Comparison of ENCODE assay signal across 13 cellular contexts in the genomic region with DNA sequence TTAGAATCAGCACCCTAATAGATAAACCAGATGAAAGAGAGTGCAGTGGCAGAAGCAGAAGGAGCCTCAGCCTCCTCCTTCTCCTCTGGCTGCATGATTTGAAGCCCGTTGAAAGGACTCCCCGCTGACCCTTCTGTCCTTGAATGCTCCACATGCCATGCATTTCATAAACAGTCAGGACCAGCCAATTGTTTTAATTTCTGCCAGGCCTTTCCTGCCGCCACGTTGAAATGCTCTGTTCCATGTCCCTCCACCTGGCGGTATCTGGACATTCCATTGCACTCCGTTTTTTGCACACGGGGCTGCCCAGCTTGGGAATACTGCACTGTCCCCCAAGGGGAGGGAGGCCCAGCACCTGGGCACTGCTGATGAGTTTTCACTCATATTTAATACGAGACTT. TPM values are rescaled to one million over a fixed set of nuclear protein-coding genes. Genes with fewer than 3 reads are reported as not detected.
A peak's percentile ranks its signal among the peaks of the same experiment; 100 is the strongest.
DNase-seq lines count a peak whose midpoint lies in the region; ATAC-seq and TF ChIP-seq lines count a peak whose summit lies in the region.
"Had no signal": no experiment of that assay in that cellular context is flagged by ENCODE, and none has a peak within 500 bp of the region (broad histone marks: within the 10 kb centered on the region; RNA-seq: fewer than 3 reads in every experiment).

No MANE protein-coding gene starts in this region.

- H3K27ac ChIP-seq in IMR-90 (ENCODE audit: insufficient read depth, low read length) (no peak overlapping the region), neural progenitor cell (no peak overlapping the region)

- H3K4me2 ChIP-seq in IMR-90 (ENCODE audit: low read depth, low read length) (no peak overlapping the region), neural progenitor cell (no peak overlapping the region)

- no peak overlapping the region for H2BK15ac ChIP-seq in IMR-90 (ENCODE audit: low read depth, low read length)

- in situ Hi-C loops in IMR-90 (cut with MboI; ENCODE audit: low sequenced_read_pairs) = no loop called here

- intact Hi-C loops in IMR-90 (cut with micrococcal nuclease) = loop anchor here (5.0 kb wide), 1 partner anchor 43 kb away; no protein-coding TSS in a partner anchor

- no peaks in the 10 kb centered on the region for H3K9me3 Mint-ChIP-seq in neural progenitor cell

- no peak overlapping the region for H4K8ac ChIP-seq in IMR-90 (ENCODE audit: low read depth in 2 of 2, low read length in 2 of 2)

- H3K4me3 ChIP-seq in IMR-90 (ENCODE audit: insufficient read depth, low read depth, low read length) = no peak overlapping the region
- H3K4me3 ChIP-seq in fibroblast of pulmonary artery (replicated peaks; ENCODE audit: low read depth, low read length) = no peak overlapping the region
- H3K4me3 ChIP-seq in neural progenitor cell = no peak overlapping the region
- H3K4me3 ChIP-seq: HAP-1, K562 had no signal

- H3K27me3 ChIP-seq in IMR-90 (ENCODE audit: control insufficient read depth, insufficient read depth, low read length) (peaks cover 23% of the 10 kb centered on the region), neural progenitor cell (peaks cover 3% of the 10 kb centered on the region)

- peaks cover 14% of the 10 kb centered on the region for H3K4me1 Mint-ChIP-seq in neural progenitor cell
- H3K4me1 Mint-ChIP-seq: B cell had no signal

- H3K36me3 ChIP-seq in IMR-90 (ENCODE audit: control insufficient read depth, insufficient read depth, low read length) = no peaks in the 10 kb centered on the region
- H3K36me3 ChIP-seq in neural progenitor cell = no peaks in the 10 kb centered on the region
- H3K36me3 ChIP-seq: HAP-1 had no signal

- 70% methylated on average over 5 of the region's 8 CpGs; no CpG with 5 or more reads in 1 of the 2 experiments for WGBS in IMR-90 (ENCODE audit: extremely low coverage in 2 of 2, insufficient read length in 1 of 2), 2 experiments

- peak overlapping the region; percentile 10; the same call in 1 of the 2 replicates for H3K18ac ChIP-seq in IMR-90 (ENCODE audit: low read depth, low read length)

- H3K27me3 Mint-ChIP-seq in neural progenitor cell (ENCODE audit: insufficient read depth, low read depth) = peaks cover 14% of the 10 kb centered on the region
- H3K27me3 Mint-ChIP-seq: B cell had no signal

- no peak overlapping the region for H2BK20ac ChIP-seq in IMR-90 (ENCODE audit: low read depth, low read length)

- H3K9me3 ChIP-seq in IMR-90 (ENCODE audit: control insufficient read depth, insufficient read depth, low read length) (no peaks in the 10 kb centered on the region), neural progenitor cell (ENCODE audit: low read depth) (no peaks in the 10 kb centered on the region)
- H3K9me3 ChIP-seq: HAP-1 had no signal

- no peak overlapping the region for H2AK9ac ChIP-seq in IMR-90 (replicated peaks; ENCODE audit: low read depth, low read length, poor library complexity)

- H3K4ac ChIP-seq in IMR-90 (ENCODE audit: low read depth, low read length) = no peak overlapping the region

- no peaks in the 10 kb centered on the region for H3K36me3 Mint-ChIP-seq in neural progenitor cell

- no peak overlapping the region for H4K91ac ChIP-seq in IMR-90 (ENCODE audit: insufficient read depth, low read depth, low read length)

- H3K4me1 ChIP-seq in IMR-90 (ENCODE audit: control insufficient read depth, insufficient read depth, low read length) (peaks cover 15% of the 10 kb centered on the region), neural progenitor cell (peaks cover 4% of the 10 kb centered on the region)
- H3K4me1 ChIP-seq: HAP-1 had no signal

- no peak overlapping the region for H3K14ac ChIP-seq in IMR-90 (replicated peaks; ENCODE audit: low read depth, low read length)

- no peak overlapping the region; the same call in 1 of the 2 replicates for H4K5ac ChIP-seq in IMR-90 (ENCODE audit: low read depth, low read length)

- POLR2A ChIA-PET in IMR-90 (lab: Charles Lee; ENCODE audit: unreplicated experiment) = no interaction called here

- CTCF ChIA-PET in IMR-90 (lab: Yijun Ruan, JAX) = no interaction called here

- no peak overlapping the region for H3K27ac Mint-ChIP-seq in neural progenitor cell
- H3K27ac Mint-ChIP-seq: B cell had no signal

- no peak for TF ChIP-seq CTCF in IMR-90 (conservative IDR thresholded peaks at IDR 0.05; ENCODE audit: low read depth, low read length)
- no peak for TF ChIP-seq CTCF in fibroblast of pulmonary artery (IDR thresholded peaks at IDR 0.05; ENCODE audit: low read length, missing control alignments)
- no peak for TF ChIP-seq CTCF in neural progenitor cell (IDR thresholded peaks at IDR 0.05)

- H3K4me3 Mint-ChIP-seq in neural progenitor cell = no peak overlapping the region
- H3K4me3 Mint-ChIP-seq: B cell had no signal

- ATAC-seq in IMR-90 (ENCODE audit: low read depth) (no peak), HG02970 (IDR thresholded peaks at IDR 0.05; ENCODE audit: low FRiP score, unreplicated experiment) (no peak)
- ATAC-seq: Right ventricle myocardium inferior had no signal

- H3K9ac ChIP-seq in IMR-90 (ENCODE audit: low read depth, low read length) (no peak overlapping the region), neural progenitor cell (no peak overlapping the region)

- dilution Hi-C loops in IMR-90 (cut with HindIII; ENCODE audit: low sequenced_read_pairs, unreplicated experiment) = no loop called here

- TF ChIP-seq POLR2A in IMR-90 (IDR thresholded peaks at IDR 0.05; ENCODE audit: low read depth, low read length) = no peak

- H2AFZ ChIP-seq in IMR-90 (replicated peaks; ENCODE audit: low read length, poor library complexity) (no peak overlapping the region), neural progenitor cell (replicated peaks) (no peak overlapping the region)

- H2BK120ac ChIP-seq in IMR-90 (ENCODE audit: low read depth, low read length) = no peak overlapping the region; the same call in 1 of the 2 replicates

- H3K23ac ChIP-seq in IMR-90 (ENCODE audit: low read depth, low read length) = no peak overlapping the region

- no peaks in the 10 kb centered on the region for H3K9me1 ChIP-seq in IMR-90 (ENCODE audit: insufficient read depth, low read length)

- DNase-seq in ELF-1 (ENCODE audit: low read depth, low spot score) (peak; percentile 23), IMR-90 (no peak), fibroblast of pulmonary artery (ENCODE audit: low read depth) (peak; percentile 25), neural progenitor cell (ENCODE audit: low spot score) (peak; percentile 11), ureter (ENCODE audit: low spot score) (no peak)
- no peak for DNase-seq in effector CD8-positive, alpha-beta T cell (lab: John Stamatoyannopoulos, UW)
- DNase-seq: DND-41, NCI-H1694 treated with DMSO at 0.1 percent for 48 hours had no signal

- peaks cover under 1% of the 10 kb centered on the region for H3F3A ChIP-seq in neural progenitor cell (ENCODE audit: low read depth)

- H4K20me1 ChIP-seq in IMR-90 (ENCODE audit: insufficient read depth, low read length) (no peaks in the 10 kb centered on the region), neural progenitor cell (ENCODE audit: low read depth) (no peaks in the 10 kb centered on the region)

- no peak overlapping the region for H2AK5ac ChIP-seq in IMR-90 (ENCODE audit: low read depth, low read length)

- no peak for TF ChIP-seq RAD21 in IMR-90 (IDR thresholded peaks at IDR 0.05; ENCODE audit: low read length)

- no peak overlapping the region for H2BK5ac ChIP-seq in IMR-90 (ENCODE audit: low read depth, low read length, poor library complexity, severe bottlenecking)

- no peak overlapping the region for H3K56ac ChIP-seq in IMR-90 (ENCODE audit: extremely low read depth, insufficient read depth, low read length)

- BruUV-seq in IMR-90 (replicated peaks; lab: Mats Ljungman, UMichigan) = no TSS peak

- H3K79me2 ChIP-seq in neural progenitor cell (ENCODE audit: low read depth) = no peaks in the 10 kb centered on the region

- no peaks in the 10 kb centered on the region for H3K79me1 ChIP-seq in IMR-90 (ENCODE audit: low read depth in 1 of 2, low read length in 2 of 2)

TF ChIP-seq in IMR-90, 13 proteins besides CTCF, POLR2A, EP300 and RAD21 (continues in another document):
- no peak for TF ChIP-seq RCOR1 (IDR thresholded peaks at IDR 0.05; ENCODE audit: insufficient replicate concordance, low read length)
- TF ChIP-seq, protein P1, sequence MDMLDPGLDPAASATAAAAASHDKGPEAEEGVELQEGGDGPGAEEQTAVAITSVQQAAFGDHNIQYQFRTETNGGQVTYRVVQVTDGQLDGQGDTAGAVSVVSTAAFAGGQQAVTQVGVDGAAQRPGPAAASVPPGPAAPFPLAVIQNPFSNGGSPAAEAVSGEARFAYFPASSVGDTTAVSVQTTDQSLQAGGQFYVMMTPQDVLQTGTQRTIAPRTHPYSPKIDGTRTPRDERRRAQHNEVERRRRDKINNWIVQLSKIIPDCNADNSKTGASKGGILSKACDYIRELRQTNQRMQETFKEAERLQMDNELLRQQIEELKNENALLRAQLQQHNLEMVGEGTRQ (IDR thresholded peaks at IDR 0.05; ENCODE audit: low read depth, low read length) = no peak
- TF ChIP-seq RFX5 (IDR thresholded peaks at IDR 0.05; ENCODE audit: low read depth, low read length) = no peak
- TF ChIP-seq BHLHE40 (IDR thresholded peaks at IDR 0.05; ENCODE audit: low read depth, low read length) = no peak
- no peak for TF ChIP-seq SMC3 (IDR thresholded peaks at IDR 0.05; ENCODE audit: low read depth, low read length)
- no peak for TF ChIP-seq CEBPB (IDR thresholded peaks at IDR 0.05; ENCODE audit: low read depth, low read length)
- TF ChIP-seq ELK1 (IDR thresholded peaks at IDR 0.05; ENCODE audit: borderline replicate concordance, low read depth, low read length) = no peak
- no peak for TF ChIP-seq MXI1 (IDR thresholded peaks at IDR 0.05; ENCODE audit: borderline replicate concordance, low read depth, low read length)
- TF ChIP-seq FOS (IDR thresholded peaks at IDR 0.05; ENCODE audit: low read depth, low read length) = no peak
- TF ChIP-seq MAFK (IDR thresholded peaks at IDR 0.05; ENCODE audit: low read depth, low read length) = no peak
- TF ChIP-seq CHD1 (IDR thresholded peaks at IDR 0.05; ENCODE audit: low read depth, low read length) = no peak
- TF ChIP-seq MAZ (IDR thresholded peaks at IDR 0.05; ENCODE audit: borderline replicate concordance, low read depth, low read length) = no peak

RNA-seq across cellular contexts. Expression of gene GLCE, which starts 35.2 kb away (rescaled TPM):
- total RNA-seq in IMR-90 (2012; rRNA removed) = 29.6 and 38.0 TPM in 2 replicates
- 14.1 and 15.3 TPM in 2 replicates for polyA plus RNA-seq in IMR-90 (2012; rRNA removed)
- 4.0 and 5.7 TPM in 2 replicates for polyA plus RNA-seq in IMR-90 (2012; cell fraction: cytosol; rRNA removed)
- polyA plus RNA-seq in IMR-90 (2012; cell fraction: nucleus; rRNA removed; ENCODE audit: low replicate concordance) = 1.5 and 12.9 TPM in 2 replicates
- 11.3 and 22.7 TPM in 2 replicates for total RNA-seq in neural progenitor cell (ENCODE audit: low replicate concordance)
- total RNA-seq in ureter = 15.5 TPM

Comparison
In these comparisons a context has a peak if more than half of its experiments do, and no peak if none do; other contexts are left out.
1. DNase-seq: peak in ELF-1 (single experiment), fibroblast of pulmonary artery (single experiment) and neural progenitor cell (single experiment); none in IMR-90 (single experiment), effector CD8-positive, alpha-beta T cell (single experiment) and ureter (single experiment).